Comparison of ENCODE assay signal across 8 cellular contexts in genomic region chr20:32763202-32763999, GRCh38. TPM values are rescaled to one million over a fixed set of nuclear protein-coding genes. Genes with fewer than 3 reads are reported as not detected.
DNase-seq lines count a peak whose midpoint lies in the region; ATAC-seq and TF ChIP-seq lines count a peak whose summit lies in the region.

No MANE protein-coding gene starts in this region.

- DNase-seq in DND-41 (no peak), MG63 (no peak), cardiac fibroblast (ENCODE audit: low read depth in 2 of 2) (no peak), glomerular visceral epithelial cell (ENCODE audit: extremely low spot score) (no peak)
- no peak for DNase-seq in stimulated activated CD4-positive, alpha-beta T cell treated with anti-CD3 and anti-CD28 coated beads, Interleukin-4, amount 100 ng/mL, for 4 hours

- H3K79me2 ChIP-seq in DND-41 (ENCODE audit: insufficient read depth, low read length), result peaks cover 3% of the 10 kb centered on the region; the same call in 1 of the 2 replicates

- H2AFZ ChIP-seq in DND-41 (ENCODE audit: low read depth, low read length), result no peak overlapping the region

- peaks cover 40% of the 10 kb centered on the region for H3K4me1 ChIP-seq in DND-41 (ENCODE audit: insufficient read depth, low read length)
- peaks cover 11% of the 10 kb centered on the region for H3K4me1 ChIP-seq in mucosa of stomach (ENCODE audit: control insufficient read depth, insufficient read depth, low read length)

- H3K9ac ChIP-seq in DND-41 (ENCODE audit: low read depth, low read length) (peak overlapping the region; percentile 75), mucosa of stomach (ENCODE audit: low read length) (peak overlapping the region; percentile 78)

- H3K27ac ChIP-seq in DND-41 (ENCODE audit: low read length), result no peak overlapping the region

- H3K27me3 ChIP-seq in DND-41 (ENCODE audit: insufficient read depth, low read length, poor library complexity) (no peaks in the 10 kb centered on the region), MG63 (no peaks in the 10 kb centered on the region), mucosa of stomach (ENCODE audit: control insufficient read depth, insufficient read depth, low read length) (no peaks in the 10 kb centered on the region)

- H3K36me3 ChIP-seq in DND-41 (ENCODE audit: insufficient read depth, low read length), result no peaks in the 10 kb centered on the region
- H3K36me3 ChIP-seq in MG63, result no peaks in the 10 kb centered on the region
- H3K36me3 ChIP-seq in mucosa of stomach (ENCODE audit: control insufficient read depth, insufficient read depth, low read length), result no peaks in the 10 kb centered on the region

- H3K4me3 ChIP-seq in DND-41 (ENCODE audit: low read depth in 1 of 2, low read length in 2 of 2) (peak overlapping the region in 1 of 2 experiments; percentile 65; a peak in 3 of 4 replicates), MG63 (peak overlapping the region; percentile 78), cardiac fibroblast (replicated peaks in 1 of 2; ENCODE audit: low read depth in 2 of 2, low read length in 2 of 2) (peak overlapping the region; percentile 71 to 88), mucosa of stomach (ENCODE audit: low read length) (peak overlapping the region; percentile 77)

- ATAC-seq in DND-41 (ENCODE audit: insufficient read depth, low read depth) (no peak), GM21619 (IDR thresholded peaks at IDR 0.05; ENCODE audit: unreplicated experiment) (no peak), GM21360 (IDR thresholded peaks at IDR 0.05; ENCODE audit: unreplicated experiment) (no peak)

- peak overlapping the region; percentile 90 for H3K4me2 ChIP-seq in DND-41 (ENCODE audit: insufficient read depth, low read length)

- TF ChIP-seq CTCF in DND-41 (IDR thresholded peaks at IDR 0.05; ENCODE audit: borderline replicate concordance, extremely low read depth, low read length, poor library complexity, severe bottlenecking), result no peak
- no peak for TF ChIP-seq CTCF in cardiac fibroblast (IDR thresholded peaks at IDR 0.05; ENCODE audit: low read depth, low read length)

- H3K9me3 ChIP-seq in DND-41 (ENCODE audit: insufficient read depth, low read length, severe bottlenecking) (no peaks in the 10 kb centered on the region), MG63 (no peaks in the 10 kb centered on the region), mucosa of stomach (ENCODE audit: control insufficient read depth, low read length) (no peaks in the 10 kb centered on the region)

- peaks cover 3% of the 10 kb centered on the region; the same call in 1 of the 2 replicates for H4K20me1 ChIP-seq in DND-41 (ENCODE audit: insufficient read depth, low read length)

RNA-seq across cellular contexts. Expression of gene DNMT3B, which starts 1.2 kb away (rescaled TPM):
- total RNA-seq in MG63 (2014; rRNA removed; shearing (Covaris generic); ENCODE audit: low replicate concordance), result 5.6 and 6.6 TPM in 2 replicates

RNA-seq across cellular contexts. Expression of gene COMMD7, which starts 20.1 kb away (rescaled TPM):
- total RNA-seq in MG63 (2014; rRNA removed; shearing (Covaris generic); ENCODE audit: low replicate concordance), result 70.5 and 112 TPM in 2 replicates

RNA-seq across cellular contexts. Expression of gene MAPRE1, which starts 56.4 kb away (rescaled TPM):
- 84.1 and 106 TPM in 2 replicates for total RNA-seq in MG63 (2014; rRNA removed; shearing (Covaris generic); ENCODE audit: low replicate concordance)
